In the genomic region with DNA sequence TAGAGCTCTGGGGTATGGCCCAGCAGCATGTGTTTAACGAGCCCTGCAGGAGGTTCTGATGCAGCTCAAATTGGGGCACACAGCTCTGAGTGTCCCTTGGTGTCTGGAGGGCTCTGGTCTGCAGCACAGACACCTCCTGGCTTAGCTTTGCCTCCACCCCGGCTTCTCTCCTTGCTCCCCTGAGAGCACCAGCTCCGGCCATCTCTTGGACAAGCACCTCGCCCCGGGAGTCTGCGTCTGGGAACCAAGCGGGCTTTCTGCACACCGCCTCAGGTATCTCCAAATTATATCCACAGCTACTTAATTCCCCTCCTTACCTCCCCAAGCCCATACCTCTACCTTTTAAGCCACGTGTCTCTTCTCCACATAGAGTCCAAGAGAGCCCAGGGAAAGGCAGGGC, we compare ENCODE assay signal across 2 cellular contexts.
TF ChIP-seq lines count a peak whose summit lies in the region.

No MANE protein-coding gene starts in this region.

TF ChIP-seq in SK-N-SH, 30 proteins besides CTCF, POLR2A, EP300 and RAD21 (continued from another document):
- TF ChIP-seq ELF1 (IDR thresholded peaks at IDR 0.05): no peak
- TF ChIP-seq FOXJ3 (CRISPR knock-in tag; IDR thresholded peaks at IDR 0.05): no peak
- no peak for TF ChIP-seq USF1 (IDR thresholded peaks at IDR 0.05; ENCODE audit: borderline replicate concordance, low read depth)
- TF ChIP-seq GATA2 (CRISPR knock-in tag; IDR thresholded peaks at IDR 0.05): no peak
- TF ChIP-seq TCF12 (IDR thresholded peaks at IDR 0.05): no peak
- TF ChIP-seq, protein P1, sequence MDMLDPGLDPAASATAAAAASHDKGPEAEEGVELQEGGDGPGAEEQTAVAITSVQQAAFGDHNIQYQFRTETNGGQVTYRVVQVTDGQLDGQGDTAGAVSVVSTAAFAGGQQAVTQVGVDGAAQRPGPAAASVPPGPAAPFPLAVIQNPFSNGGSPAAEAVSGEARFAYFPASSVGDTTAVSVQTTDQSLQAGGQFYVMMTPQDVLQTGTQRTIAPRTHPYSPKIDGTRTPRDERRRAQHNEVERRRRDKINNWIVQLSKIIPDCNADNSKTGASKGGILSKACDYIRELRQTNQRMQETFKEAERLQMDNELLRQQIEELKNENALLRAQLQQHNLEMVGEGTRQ (IDR thresholded peaks at IDR 0.05; ENCODE audit: borderline replicate concordance, low read depth, low read length): no peak
- TF ChIP-seq POLR2AphosphoS5 (IDR thresholded peaks at IDR 0.05; ENCODE audit: low read depth, low read length): no peak
- TF ChIP-seq MEF2A (IDR thresholded peaks at IDR 0.05; ENCODE audit: borderline replicate concordance, low read depth): no peak
- no peak for TF ChIP-seq TEAD4 (IDR thresholded peaks at IDR 0.05; ENCODE audit: borderline replicate concordance, insufficient read depth)
- no peak for TF ChIP-seq FOXM1 (IDR thresholded peaks at IDR 0.05; ENCODE audit: low read depth)
- TF ChIP-seq GABPA (IDR thresholded peaks at IDR 0.05; ENCODE audit: low read depth): no peak

TF ChIP-seq in SK-N-SH treated with all-trans-retinoic acid at 6 μM for 48 hours, 23 proteins besides CTCF, POLR2A, EP300 and RAD21 (continued from another document):
- no peak for TF ChIP-seq ZFP30 (CRISPR knock-in tag; IDR thresholded peaks at IDR 0.05)
TF ChIP-seq in SK-N-SH treated with all-trans-retinoic acid at 6 μM for 48 hours: peak in this region for 0.
